Comparison of ENCODE assay signal across 2 cellular contexts in genomic region chr3:177437513-177438337, GRCh38.
TF ChIP-seq lines count a peak whose summit lies in the region.

No MANE protein-coding gene starts in this region.

TF ChIP-seq in K562, 482 proteins besides CTCF, POLR2A, EP300 and RAD21:
- TF ChIP-seq ETV6 (IDR thresholded peaks at IDR 0.05; ENCODE audit: borderline replicate concordance in 1 of 2, low read depth in 2 of 2, low read length in 1 of 2) (no peak), ETV6 (CRISPR knock-in tag; IDR thresholded peaks at IDR 0.05; ENCODE audit: borderline replicate concordance) (no peak), NCOA1 (IDR thresholded peaks at IDR 0.05; ENCODE audit: low read depth) (no peak), CBFA2T3 (IDR thresholded peaks at IDR 0.05) (no peak), HNRNPLL (IDR thresholded peaks at IDR 0.05; ENCODE audit: low read depth, low read length, poor library complexity, severe bottlenecking) (no peak), ELK3 (CRISPR knock-in tag; IDR thresholded peaks at IDR 0.05) (no peak), ZNF512 (tag; IDR thresholded peaks at IDR 0.05) (no peak), AFF1 (IDR thresholded peaks at IDR 0.05; ENCODE audit: low read depth in 1 of 2, partially characterized antibody in 2 of 2) (no peak), KLF1 (tag; IDR thresholded peaks at IDR 0.05) (no peak)

TF ChIP-seq in GM23338, 12 proteins besides CTCF, POLR2A, EP300 and RAD21:
- no peak for TF ChIP-seq JUNB (IDR thresholded peaks at IDR 0.05; ENCODE audit: unreplicated experiment)
